Comparison of ENCODE assay signal across 4 cellular contexts in the genomic region with DNA sequence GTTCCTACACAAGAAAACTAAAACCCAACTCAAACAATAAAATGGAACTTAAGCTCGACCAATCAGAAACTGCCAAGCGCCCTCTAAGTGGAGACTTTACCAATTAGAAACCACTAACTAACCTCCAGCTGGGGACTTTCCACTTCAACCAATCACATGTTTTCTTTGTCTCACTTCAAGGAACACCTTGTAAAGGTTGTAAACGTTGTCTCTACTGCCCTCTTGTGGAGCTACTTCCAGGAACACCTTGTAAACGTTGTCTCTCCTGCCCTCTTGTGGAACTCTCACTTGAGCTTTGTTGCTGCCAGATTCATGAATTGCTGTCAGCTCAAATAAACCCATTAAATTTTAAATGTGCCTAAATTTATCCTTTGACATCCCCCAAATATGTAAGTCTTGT. TPM values are rescaled to one million over a fixed set of nuclear protein-coding genes. Genes with fewer than 3 reads are reported as not detected.
"Had no signal": no experiment of that assay in that cellular context is flagged by ENCODE, and none has a peak within 500 bp of the region (broad histone marks: within the 10 kb centered on the region; RNA-seq: fewer than 3 reads in every experiment).

No MANE protein-coding gene starts in this region.

RNA-seq across cellular contexts. Expression of a gene that starts 46.7 kb away (rescaled TPM):
- total RNA-seq: activated CD4-positive, alpha-beta T cell treated with anti-CD3 and anti-CD28 coated beads, Interleukin-2, amount 10 ng/mL, durations not matched to agents 7 days and 5 days; activated CD8-positive, alpha-beta memory T cell treated with anti-CD3 and anti-CD28 coated beads for 36 hours; lung microvascular endothelial cell; transverse colon had no signal
